16 cellular contexts compared by ENCODE assay signal in genomic region chr4:85760521-85760920, GRCh38.
"Had no signal": no experiment of that assay in that cellular context is flagged by ENCODE, and none has a peak within 500 bp of the region (broad histone marks: within the 10 kb centered on the region; RNA-seq: fewer than 3 reads in every experiment).

No MANE protein-coding gene starts in this region.

- ATAC-seq: activated CD8-positive, alpha-beta T cell treated with anti-CD3 and anti-CD28 coated beads for 36 hours had no signal

- H3K36me3 ChIP-seq: thyroid gland had no signal

- H3K9me3 ChIP-seq: thyroid gland had no signal

- DNase-seq: activated CD4-positive, alpha-beta T cell treated with anti-CD3 and anti-CD28 coated beads, Interleukin-2, amount 10 ng/mL, durations not matched to agents 24 days and 14 days; activated CD8-positive, alpha-beta T cell treated with anti-CD3 and anti-CD28 coated beads for 36 hours; activated naive CD4-positive, alpha-beta T cell treated with Interleukin-2 at 50 U/mL for 16 hours; activated T-cell treated with anti-CD3 and anti-CD28 coated beads, Interleukin-2, amount 50 U/mL, for 24 hours; anterior cingulate cortex; central memory CD4-positive, alpha-beta T cell; endodermal cell; mammary epithelial cell; occipital lobe; posterior cingulate gyrus; stimulated activated CD4-positive, alpha-beta T cell treated with anti-CD3 and anti-CD28 coated beads, Interleukin-12 subunit alpha, Interleukin-12 subunit beta, amount 100 ng/mL, for 4 hours; stimulated activated CD4-positive, alpha-beta T cell treated with anti-CD3 and anti-CD28 coated beads, Interleukin-1b, Interleukin-23, amount 100 ng/mL, for 48 hours; stimulated activated CD8-positive, alpha-beta memory T cell treated with anti-CD3 and anti-CD28 coated beads, Interleukin-4, amount 100 ng/mL, for 48 hours; stimulated activated naive CD4-positive, alpha-beta T cell; T1000; thyroid gland had no signal

- H3K4me3 ChIP-seq: thyroid gland had no signal

- H3K27ac ChIP-seq: thyroid gland had no signal

- H3K27me3 ChIP-seq: thyroid gland had no signal

- H3K4me1 ChIP-seq: thyroid gland had no signal
